ENCODE assay signal across 31 cellular contexts in the genomic region with DNA sequence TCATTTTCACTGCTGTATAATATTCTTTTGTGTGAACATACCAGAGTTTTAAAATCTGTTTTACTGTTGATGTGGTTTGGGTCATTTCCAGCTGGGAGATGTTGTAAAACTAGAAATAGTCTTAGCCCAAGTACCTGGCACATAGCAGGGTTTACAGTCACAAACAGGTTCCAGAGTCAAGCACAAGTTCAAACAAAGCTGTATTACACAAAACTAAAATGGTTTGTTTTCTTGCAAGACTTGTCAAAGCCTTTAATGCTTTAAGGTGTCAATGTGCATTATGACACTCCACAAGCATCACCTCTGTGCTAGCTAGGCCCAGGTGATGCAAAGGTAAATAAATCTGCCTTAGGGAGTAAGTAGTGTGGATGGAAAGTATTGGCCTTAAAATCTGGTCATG.
"Had no signal": no experiment of that assay in that cellular context is flagged by ENCODE, and none has a peak within 500 bp of the region (broad histone marks: within the 10 kb centered on the region; RNA-seq: fewer than 3 reads in every experiment).

No MANE protein-coding gene starts in this region.

- H3K4me1 ChIP-seq: colonic mucosa, uterus had no signal

- H3K9me3 ChIP-seq: colonic mucosa, neutrophil, ovary, thoracic aorta, uterus had no signal

- FAIRE-seq: islet of Langerhans had no signal

- H3K9me3 Mint-ChIP-seq: activated CD8-positive, alpha-beta T cell treated with anti-CD3 and anti-CD28 coated beads for 36 hours had no signal

- DNase-seq: activated B cell treated with CpG ODN at 0.5 μM for 24 hours; activated CD4-positive, alpha-beta T cell treated with anti-CD3 and anti-CD28 coated beads, Interleukin-2, amount 50 U/mL, for 1 hour; activated CD8-positive, alpha-beta T cell treated with anti-CD3 and anti-CD28 coated beads for 36 hours; activated naive CD4-positive, alpha-beta T cell; activated T-cell treated with anti-CD3 and anti-CD28 coated beads, Interleukin-2, amount 50 U/mL, for 4 hours; cerebellar nuclear complex; colonic mucosa; dorsolateral prefrontal cortex; effector memory CD4-positive, alpha-beta T cell; foreskin melanocyte; left ventricle myocardium inferior; naive B cell; nephron progenitor cell; ovary; retina; stimulated activated CD4-positive, alpha-beta T cell treated with anti-CD3 and anti-CD28 coated beads, Interleukin-12 subunit alpha, Interleukin-12 subunit beta, amount 100 ng/mL, for 4 hours; stimulated activated CD4-positive, alpha-beta T cell treated with anti-CD3 and anti-CD28 coated beads, Interleukin-4, amount 100 ng/mL, for 24 hours; trophoblast cell; uterus had no signal

- H3K27ac ChIP-seq: cardiac muscle cell, colonic mucosa, dorsolateral prefrontal cortex, left ventricle myocardium inferior, neutrophil, ovary, skin epidermis, thoracic aorta, uterus had no signal

- H3K27me3 Mint-ChIP-seq: progenitor cell of endocrine pancreas had no signal

- H3K4me3 ChIP-seq: cardiac muscle cell, colonic mucosa, dorsolateral prefrontal cortex, left ventricle myocardium inferior, lung, ovary, skin epidermis, thoracic aorta, uterus had no signal

- H3K36me3 Mint-ChIP-seq: naive B cell; stimulated activated effector memory CD8-positive, alpha-beta T cell treated with anti-CD3 and anti-CD28 coated beads, Interleukin-12 subunit alpha, Interleukin-12 subunit beta, amount 100 ng/mL, for 72 hours had no signal

- H3K27ac Mint-ChIP-seq: activated B cell treated with CpG ODN at 0.5 μM for 24 hours; activated CD8-positive, alpha-beta T cell treated with anti-CD3 and anti-CD28 coated beads for 36 hours; activated naive CD4-positive, alpha-beta T cell treated with anti-CD3 and anti-CD28 coated beads, Interleukin-2, amount 50 U/mL, for 72 hours; activated T-helper 17 cell treated with anti-CD3 and anti-CD28 coated beads, Interleukin-2, amount 50 U/mL, for 72 hours; naive B cell; nephron progenitor cell; progenitor cell of endocrine pancreas; stimulated activated effector memory CD8-positive, alpha-beta T cell treated with anti-CD3 and anti-CD28 coated beads, Interleukin-12 subunit alpha, Interleukin-12 subunit beta, amount 100 ng/mL, for 72 hours; stimulated activated naive CD8-positive, alpha-beta T cell treated with anti-CD3 and anti-CD28 coated beads, Interleukin-15, Interleukin-2, amounts not matched to agents 100 ng/mL and 50 ng/mL, for 24 hours had no signal

- H3K4me1 Mint-ChIP-seq: activated B cell treated with CpG ODN at 0.5 μM for 24 hours; activated T-helper 17 cell treated with anti-CD3 and anti-CD28 coated beads, Interleukin-2, amount 50 U/mL, for 72 hours; naive B cell; stimulated activated effector memory CD8-positive, alpha-beta T cell treated with anti-CD3 and anti-CD28 coated beads, Interleukin-12 subunit alpha, Interleukin-12 subunit beta, amount 100 ng/mL, for 72 hours had no signal

- H3K27me3 ChIP-seq: cardiac muscle cell, colonic mucosa, dorsolateral prefrontal cortex, ovary, uterus had no signal

- H3K4me3 Mint-ChIP-seq: activated B cell treated with CpG ODN at 0.5 μM for 24 hours; activated CD8-positive, alpha-beta T cell treated with anti-CD3 and anti-CD28 coated beads for 36 hours; activated T-cell treated with anti-CD3 and anti-CD28 coated beads, Interleukin-2, amount 50 U/mL, for 4 hours; activated T-helper 17 cell treated with anti-CD3 and anti-CD28 coated beads, Interleukin-2, amount 50 U/mL, for 72 hours; nephron progenitor cell; stimulated activated effector memory CD8-positive, alpha-beta T cell treated with anti-CD3 and anti-CD28 coated beads, Interleukin-12 subunit alpha, Interleukin-12 subunit beta, amount 100 ng/mL, for 72 hours; stimulated activated naive CD8-positive, alpha-beta T cell treated with anti-CD3 and anti-CD28 coated beads, Interleukin-15, Interleukin-2, amounts not matched to agents 100 ng/mL and 50 ng/mL, for 24 hours had no signal

- H3K36me3 ChIP-seq: cardiac muscle cell, colonic mucosa, left ventricle myocardium inferior, neutrophil, ovary, thoracic aorta, uterus had no signal

- ATAC-seq: activated CD8-positive, alpha-beta T cell treated with anti-CD3 and anti-CD28 coated beads for 36 hours; activated naive CD4-positive, alpha-beta T cell treated with anti-CD3 and anti-CD28 coated beads, Interleukin-2, amount 50 U/mL, for 72 hours; activated T-cell treated with anti-CD3 and anti-CD28 coated beads, Interleukin-2, amount 50 U/mL, for 4 hours; activated T-helper 17 cell treated with anti-CD3 and anti-CD28 coated beads, Interleukin-2, amount 50 U/mL, for 72 hours; sciatic nerve; stimulated activated effector memory CD8-positive, alpha-beta T cell treated with anti-CD3 and anti-CD28 coated beads, Interleukin-12 subunit alpha, Interleukin-12 subunit beta, amount 100 ng/mL, for 72 hours had no signal
